In genomic region chr20:787827-788226, GRCh38 we compare ENCODE assay signal across 11 cellular contexts. TPM values are rescaled to one million over a fixed set of nuclear protein-coding genes. Genes with fewer than 3 reads are reported as not detected.
"Had no signal": no experiment of that assay in that cellular context is flagged by ENCODE, and none has a peak within 500 bp of the region (broad histone marks: within the 10 kb centered on the region; RNA-seq: fewer than 3 reads in every experiment).

No MANE protein-coding gene starts in this region.

- FAIRE-seq: HTR-8/SVneo, K562 had no signal

- H3K9me3 ChIP-seq: HAP-1 had no signal

- H3K27ac ChIP-seq: GM23248, HL-60 had no signal

- ATAC-seq: HCT116, K562 had no signal

- H3K36me3 ChIP-seq: HAP-1 had no signal

- DNase-seq: GM23248, GOT3, H7, HFFc6, IMR-90, KG1 had no signal

- H3K4me3 ChIP-seq: GM23248, HAP-1, K562 had no signal

RNA-seq across cellular contexts. Expression of gene SLC52A3, which starts 19.5 kb away (rescaled TPM):
- total RNA-seq: GM23248, IMR-90 had no signal
- polyA plus RNA-seq: GM23248, IMR-90 had no signal
